In the genomic region with DNA sequence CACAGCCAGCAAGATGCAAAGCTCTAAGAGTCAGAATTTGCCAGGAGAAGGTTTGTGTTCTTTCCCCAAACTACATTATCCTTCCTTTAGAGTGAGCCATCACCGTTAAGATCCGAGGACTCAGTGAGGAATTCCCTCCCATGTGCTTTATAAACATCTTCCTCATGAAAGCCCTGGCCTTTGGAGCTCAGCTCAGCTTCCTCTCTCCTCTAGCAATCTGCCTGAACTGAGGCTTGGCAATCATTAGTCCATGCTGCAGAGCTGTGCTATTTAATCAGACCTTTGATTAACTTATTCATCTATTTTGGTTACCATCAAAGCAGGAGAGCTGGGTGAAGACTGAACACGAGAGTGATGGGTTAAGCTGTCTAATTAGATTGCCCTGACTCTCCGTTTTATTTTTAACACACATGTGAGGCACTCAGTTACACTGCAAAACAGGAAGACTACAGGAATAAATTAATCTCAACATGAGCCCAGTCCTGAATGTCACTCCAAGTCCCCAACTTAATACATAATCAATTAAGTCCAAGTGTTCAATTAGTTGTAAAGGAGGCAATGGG, we compare ENCODE assay signal across 21 cellular contexts.
A peak's percentile ranks its signal among the peaks of the same experiment; 100 is the strongest.
DNase-seq lines count a peak whose midpoint lies in the region; ATAC-seq and TF ChIP-seq lines count a peak whose summit lies in the region.
"Had no signal": no experiment of that assay in that cellular context is flagged by ENCODE, and none has a peak within 500 bp of the region (broad histone marks: within the 10 kb centered on the region; RNA-seq: fewer than 3 reads in every experiment).

No MANE protein-coding gene starts in this region.

- DNase-seq in GM23338 (ENCODE audit: low spot score) (peak; percentile 24), testis (no peak), transverse colon (no peak)
- DNase-seq in effector CD8-positive, alpha-beta T cell (lab: John Stamatoyannopoulos, UW), result no peak
- DNase-seq in stimulated activated CD4-positive, alpha-beta T cell treated with anti-CD3 and anti-CD28 coated beads, Interleukin-1b, Interleukin-23, amount 100 ng/mL, for 48 hours, result no peak
- DNase-seq: activated CD4-positive, alpha-beta T cell treated with anti-CD3 and anti-CD28 coated beads, Interleukin-2, amount 50 U/mL, for 48 hours; activated T-cell treated with anti-CD3 and anti-CD28 coated beads, Interleukin-2, amount 50 U/mL, for 1 hour; Caco-2; NCI-H1105; NCI-H2171; NCI-H774; occipital lobe; stimulated activated CD4-positive, alpha-beta T cell treated with anti-CD3 and anti-CD28 coated beads, Interleukin-2, amount 100 ng/mL, for 48 hours; substantia nigra had no signal

- peak overlapping the region in 10 of 11 experiments; percentile 2 to 85 (median 80); a peak in 19 of 22 replicates for H3K9ac ChIP-seq in BLaER1 treated with 17β-estradiol and CSF1 and Interleukin-3, amounts not matched to agents 10 nM and 100 nM
- H3K9ac ChIP-seq: KMS-11 had no signal

- H3K4me1 ChIP-seq in BLaER1 treated with 17β-estradiol and CSF1 and Interleukin-3, amounts not matched to agents 10 nM and 100 nM, result peaks cover 34 to 93% (median 83%) of the 10 kb centered on the region in 10 experiments
- peaks cover 22% of the 10 kb centered on the region for H3K4me1 ChIP-seq in GM23338 (ENCODE audit: insufficient read depth)
- H3K4me1 ChIP-seq in testis, result no peaks in the 10 kb centered on the region
- H3K4me1 ChIP-seq in transverse colon, result peaks cover 0 to 2% (median 0%) of the 10 kb centered on the region in 4 donors
- H3K4me1 ChIP-seq: breast epithelium had no signal

- H3K9me2 ChIP-seq in GM23338 (ENCODE audit: insufficient read depth), result no peaks in the 10 kb centered on the region

- H3K27me3 ChIP-seq in BLaER1 treated with 17β-estradiol and CSF1 and Interleukin-3, amounts not matched to agents 10 nM and 100 nM, result no peaks in the 10 kb centered on the region
- H3K27me3 ChIP-seq in GM23338 (ENCODE audit: insufficient read depth) (no peaks in the 10 kb centered on the region), testis (no peaks in the 10 kb centered on the region), transverse colon (no peaks in the 10 kb centered on the region)
- H3K27me3 ChIP-seq: breast epithelium had no signal

- H3K36me3 Mint-ChIP-seq in GM23338 (ENCODE audit: low read depth), result peaks cover 6% of the 10 kb centered on the region; the same call in 2 of the 3 replicates
- H3K36me3 Mint-ChIP-seq in brain, result peaks cover 6% of the 10 kb centered on the region
- no peaks in the 10 kb centered on the region for H3K36me3 Mint-ChIP-seq in nephron (ENCODE audit: low read depth)
- H3K36me3 Mint-ChIP-seq: activated naive CD8-positive, alpha-beta T cell had no signal

- peak; percentile 35; the same call in 2 of the 3 replicates for ATAC-seq in GM23338

- peaks cover 24% of the 10 kb centered on the region for H3K79me2 ChIP-seq in GM23338 (replicated peaks; ENCODE audit: insufficient read depth)

- H3K27ac Mint-ChIP-seq in GM23338, result peak overlapping the region; percentile 69
- H3K27ac Mint-ChIP-seq in brain, result peak overlapping the region; percentile 12 to 80 (median 63)
- peak overlapping the region; percentile 70 to 96 (median 74) for H3K27ac Mint-ChIP-seq in nephron
- H3K27ac Mint-ChIP-seq: activated naive CD8-positive, alpha-beta T cell had no signal

- H3K4me1 Mint-ChIP-seq in GM23338, result peaks cover 36% of the 10 kb centered on the region
- peaks cover 52% of the 10 kb centered on the region for H3K4me1 Mint-ChIP-seq in brain
- peaks cover 19% of the 10 kb centered on the region for H3K4me1 Mint-ChIP-seq in nephron

- H3K27ac ChIP-seq in BLaER1 treated with 17β-estradiol and CSF1 and Interleukin-3, amounts not matched to agents 10 nM and 100 nM, result peak overlapping the region in 10 of 11 experiments; percentile 37 to 96 (median 92); a peak in 19 of 22 replicates
- H3K27ac ChIP-seq in GM23338 (ENCODE audit: low read depth), result no peak overlapping the region; the same call in 1 of the 2 replicates
- H3K27ac ChIP-seq in testis, result no peak overlapping the region
- H3K27ac ChIP-seq in transverse colon, result no peak overlapping the region
- H3K27ac ChIP-seq: breast epithelium, HL-60, KMS-11 had no signal

- WGBS in testis, 2 donors, result 41 to 58% methylated on average over 4 of the region's 4 CpGs
- WGBS in transverse colon (ENCODE audit: low coverage in 1 of 2), 2 donors, result 39 to 55% methylated on average over 2 to 4 of the region's 4 CpGs

- in situ Hi-C loops in transverse colon (cut with MboI; ENCODE audit: low pct_ligation_motif_present in 1 of 4, low pct_unique_long_range_greater_than_20kb in 1 of 4, low sequenced_read_pairs in 3 of 4), result no loop called here

- H3K9me3 Mint-ChIP-seq in GM23338 (no peaks in the 10 kb centered on the region), brain (no peaks in the 10 kb centered on the region), nephron (no peaks in the 10 kb centered on the region)

- H4K20me1 ChIP-seq in BLaER1 treated with 17β-estradiol and CSF1 and Interleukin-3, amounts not matched to agents 10 nM and 100 nM, result no peaks in the 10 kb centered on the region
- peaks cover 25% of the 10 kb centered on the region for H4K20me1 ChIP-seq in GM23338 (replicated peaks; ENCODE audit: insufficient read depth)

- TF ChIP-seq CTCF in GM23338 (conservative IDR thresholded peaks at IDR 0.05; ENCODE audit: low read depth in 2 of 2) (no peak), brain (conservative IDR thresholded peaks at IDR 0.05) (no peak), nephron (IDR thresholded peaks at IDR 0.05; ENCODE audit: unreplicated experiment in 3 of 3) (no peak), testis (IDR thresholded peaks at IDR 0.05) (no peak), transverse colon (IDR thresholded peaks at IDR 0.05) (no peak)

- peak overlapping the region in 9 of 10 experiments; percentile 10 to 62 (median 46); a peak in 16 of 20 replicates for H3K4me3 ChIP-seq in BLaER1 treated with 17β-estradiol and CSF1 and Interleukin-3, amounts not matched to agents 10 nM and 100 nM
- no peak overlapping the region for H3K4me3 ChIP-seq in GM23338
- H3K4me3 ChIP-seq in testis, result no peak overlapping the region
- no peak overlapping the region for H3K4me3 ChIP-seq in transverse colon
- H3K4me3 ChIP-seq: breast epithelium had no signal

- peaks cover 0 to 19% (median 10%) of the 10 kb centered on the region in 11 experiments; a peak in 8 of 22 replicates for H3K36me3 ChIP-seq in BLaER1 treated with 17β-estradiol and CSF1 and Interleukin-3, amounts not matched to agents 10 nM and 100 nM
- H3K36me3 ChIP-seq in GM23338 (ENCODE audit: insufficient read depth), result no peaks in the 10 kb centered on the region
- H3K36me3 ChIP-seq in testis (ENCODE audit: low read depth, missing control alignments), result no peaks in the 10 kb centered on the region
- no peaks in the 10 kb centered on the region for H3K36me3 ChIP-seq in transverse colon
- H3K36me3 ChIP-seq: breast epithelium had no signal

- H3K4me3 Mint-ChIP-seq in GM23338, result no peak overlapping the region
- peak overlapping the region in 3 of 5 experiments; percentile 27 to 48 (median 37) for H3K4me3 Mint-ChIP-seq in brain
- H3K4me3 Mint-ChIP-seq in nephron, result no peak overlapping the region
- H3K4me3 Mint-ChIP-seq: activated naive CD8-positive, alpha-beta T cell had no signal

- no peak for TF ChIP-seq EP300 in transverse colon (IDR thresholded peaks at IDR 0.05; ENCODE audit: low read depth)

- H3F3A ChIP-seq in GM23338 (replicated peaks; ENCODE audit: low read depth), result no peaks in the 10 kb centered on the region

- TF ChIP-seq POLR2A in testis (IDR thresholded peaks at IDR 0.05) (no peak), transverse colon (IDR thresholded peaks at IDR 0.05) (no peak)

- peak overlapping the region; percentile 79 to 98 (median 90) for H3K4me2 ChIP-seq in BLaER1 treated with 17β-estradiol and CSF1 and Interleukin-3, amounts not matched to agents 10 nM and 100 nM
- H3K4me2 ChIP-seq in GM23338, result 0 out of 2 replicates have a peak overlapping the region, but pooled peaks have one; percentile 58
- H3K4me2 ChIP-seq: KMS-11 had no signal

- intact Hi-C loops in testis (cut with DNase I; ENCODE audit: low total_unique reads) (no loop called here), transverse colon (cut with DNase I; ENCODE audit: low total_unique reads) (no loop called here)

- H3K9me3 ChIP-seq in BLaER1 treated with 17β-estradiol and CSF1 and Interleukin-3, amounts not matched to agents 10 nM and 100 nM (replicated peaks in 1 of 11), result peaks cover 7 to 21% (median 14%) of the 10 kb centered on the region in 11 experiments; a peak in 16 of 22 replicates
- H3K9me3 ChIP-seq in testis, result no peaks in the 10 kb centered on the region
- H3K9me3 ChIP-seq in transverse colon, result no peaks in the 10 kb centered on the region
- H3K9me3 ChIP-seq: breast epithelium, Caco-2 had no signal

- H2AFZ ChIP-seq in GM23338, result no peak overlapping the region

- H3K27me3 Mint-ChIP-seq in GM23338 (ENCODE audit: insufficient read depth, low read depth, poor library complexity) (peaks cover 7% of the 10 kb centered on the region), brain (no peaks in the 10 kb centered on the region), nephron (ENCODE audit: low read depth) (no peaks in the 10 kb centered on the region)

TF ChIP-seq in GM23338, 12 proteins besides CTCF, POLR2A, EP300 and RAD21 (continues in another document):
- TF ChIP-seq, protein P1, sequence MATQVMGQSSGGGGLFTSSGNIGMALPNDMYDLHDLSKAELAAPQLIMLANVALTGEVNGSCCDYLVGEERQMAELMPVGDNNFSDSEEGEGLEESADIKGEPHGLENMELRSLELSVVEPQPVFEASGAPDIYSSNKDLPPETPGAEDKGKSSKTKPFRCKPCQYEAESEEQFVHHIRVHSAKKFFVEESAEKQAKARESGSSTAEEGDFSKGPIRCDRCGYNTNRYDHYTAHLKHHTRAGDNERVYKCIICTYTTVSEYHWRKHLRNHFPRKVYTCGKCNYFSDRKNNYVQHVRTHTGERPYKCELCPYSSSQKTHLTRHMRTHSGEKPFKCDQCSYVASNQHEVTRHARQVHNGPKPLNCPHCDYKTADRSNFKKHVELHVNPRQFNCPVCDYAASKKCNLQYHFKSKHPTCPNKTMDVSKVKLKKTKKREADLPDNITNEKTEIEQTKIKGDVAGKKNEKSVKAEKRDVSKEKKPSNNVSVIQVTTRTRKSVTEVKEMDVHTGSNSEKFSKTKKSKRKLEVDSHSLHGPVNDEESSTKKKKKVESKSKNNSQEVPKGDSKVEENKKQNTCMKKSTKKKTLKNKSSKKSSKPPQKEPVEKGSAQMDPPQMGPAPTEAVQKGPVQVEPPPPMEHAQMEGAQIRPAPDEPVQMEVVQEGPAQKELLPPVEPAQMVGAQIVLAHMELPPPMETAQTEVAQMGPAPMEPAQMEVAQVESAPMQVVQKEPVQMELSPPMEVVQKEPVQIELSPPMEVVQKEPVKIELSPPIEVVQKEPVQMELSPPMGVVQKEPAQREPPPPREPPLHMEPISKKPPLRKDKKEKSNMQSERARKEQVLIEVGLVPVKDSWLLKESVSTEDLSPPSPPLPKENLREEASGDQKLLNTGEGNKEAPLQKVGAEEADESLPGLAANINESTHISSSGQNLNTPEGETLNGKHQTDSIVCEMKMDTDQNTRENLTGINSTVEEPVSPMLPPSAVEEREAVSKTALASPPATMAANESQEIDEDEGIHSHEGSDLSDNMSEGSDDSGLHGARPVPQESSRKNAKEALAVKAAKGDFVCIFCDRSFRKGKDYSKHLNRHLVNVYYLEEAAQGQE (IDR thresholded peaks at IDR 0.05; ENCODE audit: unreplicated experiment), result no peak
- TF ChIP-seq ZNF114 (CRISPR knock-in tag; IDR thresholded peaks at IDR 0.05) (no peak), EZH2phosphoT487 (IDR thresholded peaks at IDR 0.05; ENCODE audit: unreplicated experiment) (no peak)

Comparison
In these comparisons a context has a peak if more than half of its experiments do, and no peak if none do; other contexts are left out.
1. H3K27ac ChIP-seq: peak in BLaER1 treated with 17β-estradiol and CSF1 and Interleukin-3, amounts not matched to agents 10 nM and 100 nM (10 of 11); none in GM23338 (single experiment), testis (0 of 2) and transverse colon (0 of 4).
2. H3K4me3 ChIP-seq: peak in BLaER1 treated with 17β-estradiol and CSF1 and Interleukin-3, amounts not matched to agents 10 nM and 100 nM (9 of 10); none in GM23338 (single experiment), testis (0 of 2) and transverse colon (0 of 4).
3. H3K4me3 Mint-ChIP-seq: peak in brain (3 of 5); none in GM23338 (single experiment) and nephron (0 of 3).
4. Peak in every context shown above with its lines, with median percentiles within 50 percentile points of each other: H3K27ac Mint-ChIP-seq.